Comparison of ENCODE assay signal across 10 cellular contexts in genomic region chr17:51152766-51153209, GRCh38. TPM values are rescaled to one million over a fixed set of nuclear protein-coding genes. Genes with fewer than 3 reads are reported as not detected.
DNase-seq lines count a peak whose midpoint lies in the region; ATAC-seq, FAIRE-seq and TF ChIP-seq lines count a peak whose summit lies in the region.
"Had no signal": no experiment of that assay in that cellular context is flagged by ENCODE, and none has a peak within 500 bp of the region (broad histone marks: within the 10 kb centered on the region; RNA-seq: fewer than 3 reads in every experiment).

No MANE protein-coding gene starts in this region.

- TSS peak; percentile 74 for BruUV-seq in Calu3 (replicated peaks; lab: Mats Ljungman, UMichigan)

- ATAC-seq in HG03354 (IDR thresholded peaks at IDR 0.05; ENCODE audit: poor library complexity, severe bottlenecking, unreplicated experiment) (peak; percentile 1), left lobe of liver (peak; percentile 17), GM21447 (IDR thresholded peaks at IDR 0.05; ENCODE audit: unreplicated experiment) (no peak)

- H3K27me3 ChIP-seq in adipocyte (replicated peaks; ENCODE audit: control insufficient read depth, insufficient read depth, low read length), result no peaks in the 10 kb centered on the region

- peaks cover 2% of the 10 kb centered on the region for H3K4me1 Mint-ChIP-seq in Calu3 (ENCODE audit: low read depth, unreplicated experiment)

- H3K9ac ChIP-seq in adipocyte (ENCODE audit: low read length), result peak overlapping the region; percentile 91

- H3K4me1 ChIP-seq in adipocyte (ENCODE audit: control insufficient read depth, insufficient read depth, low read length), result peaks cover 20% of the 10 kb centered on the region

- no peaks in the 10 kb centered on the region for H3K9me3 ChIP-seq in adipocyte (ENCODE audit: control insufficient read depth, low read length)

- no peak for TF ChIP-seq POLR2A in GM12892 (IDR thresholded peaks at IDR 0.05; ENCODE audit: low read depth, low read length)

- H3K27ac Mint-ChIP-seq in Calu3 (ENCODE audit: unreplicated experiment), result no peak overlapping the region
- H3K27ac Mint-ChIP-seq: IgD-negative memory B cell, naive B cell had no signal

- DNase-seq in Calu3 (no peak), adipocyte (ENCODE audit: low read depth) (peak; percentile 45), left lobe of liver (ENCODE audit: low spot score) (no peak), NCI-H1092 treated with DMSO at 0.1 percent for 48 hours (lab: John Stamatoyannopoulos, UW) (no peak), GM12892 (ENCODE audit: insufficient read length) (no peak)
- DNase-seq in stimulated activated CD4-positive, alpha-beta T cell treated with anti-CD3 and anti-CD28 coated beads, Interleukin-4, amount 100 ng/mL, for 1 hour, result no peak

- FAIRE-seq in GM12892 (lab: Jason Lieb, UNC), result no peak

- no peaks in the 10 kb centered on the region for H3K9me3 Mint-ChIP-seq in Calu3 (ENCODE audit: low read depth, unreplicated experiment)
- H3K9me3 Mint-ChIP-seq: naive B cell had no signal

- TF ChIP-seq CTCF in Calu3 (IDR thresholded peaks at IDR 0.05; ENCODE audit: unreplicated experiment), result no peak

- H3K36me3 Mint-ChIP-seq in Calu3 (ENCODE audit: insufficient read depth, unreplicated experiment), result peaks cover 15% of the 10 kb centered on the region
- H3K36me3 Mint-ChIP-seq: IgD-negative memory B cell had no signal

- H3K27me3 Mint-ChIP-seq in Calu3 (ENCODE audit: unreplicated experiment), result no peaks in the 10 kb centered on the region
- H3K27me3 Mint-ChIP-seq: IgD-negative memory B cell, naive B cell had no signal

- no peak overlapping the region for H3K4me3 Mint-ChIP-seq in Calu3 (ENCODE audit: low read depth, unreplicated experiment)
- H3K4me3 Mint-ChIP-seq: IgD-negative memory B cell had no signal

- H3K4me3 ChIP-seq in adipocyte (ENCODE audit: low read length), result peak overlapping the region; percentile 91

- intact Hi-C loops in Calu3 (cut with micrococcal nuclease; ENCODE audit: unreplicated experiment), result loop anchor here (1.0 to 10.0 kb wide), 4 partner anchors 33 to 288 kb away; partner anchors contain the start of gene TOB1

- peaks cover 8% of the 10 kb centered on the region for H3K36me3 ChIP-seq in adipocyte (ENCODE audit: control insufficient read depth, insufficient read depth, low read length, severe bottlenecking)

- CTCF ChIA-PET in Calu3 (lab: Charles Lee), result interaction anchor here (0.7 to 2.2 kb wide), 9 partner anchors 13 to 287 kb away, joined by 3 to 37 read pairs (median 7); partner anchors contain the start of genes NME2, SPAG9 and TOB1

RNA-seq across cellular contexts. Expression of gene NME1, which starts 0.6 kb away (rescaled TPM):
- total RNA-seq in Calu3 (2022) (351 and 365 TPM in 2 replicates), left lobe of liver (51.9 TPM)
- polyA plus RNA-seq in GM12892 (2012; ENCODE audit: missing spikeins), result 311 TPM

RNA-seq across cellular contexts. Expression of gene NME2, which starts 13.4 kb away (rescaled TPM):
- total RNA-seq in Calu3 (2022), result 944 and 1,060 TPM in 2 replicates
- 178 TPM for total RNA-seq in left lobe of liver
- 1,053 TPM for polyA plus RNA-seq in GM12892 (2012; ENCODE audit: missing spikeins)

RNA-seq across cellular contexts. Expression of gene SPAG9, which starts 32.1 kb away (rescaled TPM):
- total RNA-seq in Calu3 (2022), result 126 and 129 TPM in 2 replicates
- total RNA-seq in left lobe of liver, result 36.5 TPM
- 27.0 TPM for polyA plus RNA-seq in GM12892 (2012; ENCODE audit: missing spikeins)
